In genomic region chr10:78920011-78920410, GRCh38 we compare ENCODE assay signal across 1 cellular context.
TF ChIP-seq lines count a peak whose summit lies in the region.

No MANE protein-coding gene starts in this region.

TF ChIP-seq in IMR-90, 13 proteins besides CTCF, POLR2A, EP300 and RAD21 (continued from another document):
- TF ChIP-seq CHD1 (IDR thresholded peaks at IDR 0.05; ENCODE audit: low read depth, low read length), result no peak
- no peak for TF ChIP-seq MAFK (IDR thresholded peaks at IDR 0.05; ENCODE audit: low read depth, low read length)
- TF ChIP-seq CEBPB (IDR thresholded peaks at IDR 0.05; ENCODE audit: low read depth, low read length), result no peak
- no peak for TF ChIP-seq BHLHE40 (IDR thresholded peaks at IDR 0.05; ENCODE audit: low read depth, low read length)
- no peak for TF ChIP-seq SMC3 (IDR thresholded peaks at IDR 0.05; ENCODE audit: low read depth, low read length)
- no peak for TF ChIP-seq NFE2L2 (IDR thresholded peaks at IDR 0.05; ENCODE audit: low read depth, low read length)
- TF ChIP-seq MAZ (IDR thresholded peaks at IDR 0.05; ENCODE audit: borderline replicate concordance, low read depth, low read length), result no peak
- no peak for TF ChIP-seq RFX5 (IDR thresholded peaks at IDR 0.05; ENCODE audit: low read depth, low read length)
- no peak for TF ChIP-seq RCOR1 (IDR thresholded peaks at IDR 0.05; ENCODE audit: insufficient replicate concordance, low read length)
- TF ChIP-seq ELK1 (IDR thresholded peaks at IDR 0.05; ENCODE audit: borderline replicate concordance, low read depth, low read length), result no peak
- TF ChIP-seq MXI1 (IDR thresholded peaks at IDR 0.05; ENCODE audit: borderline replicate concordance, low read depth, low read length), result no peak
- no peak for TF ChIP-seq USF2 (IDR thresholded peaks at IDR 0.05; ENCODE audit: low read depth, low read length)
